ENCODE assay signal across 10 cellular contexts in genomic region chr6:27144740-27145079, GRCh38.
DNase-seq lines count a peak whose midpoint lies in the region; ATAC-seq and TF ChIP-seq lines count a peak whose summit lies in the region.
"Had no signal": no experiment of that assay in that cellular context is flagged by ENCODE, and none has a peak within 500 bp of the region (broad histone marks: within the 10 kb centered on the region; RNA-seq: fewer than 3 reads in every experiment).

No MANE protein-coding gene starts in this region.

- H3K4me3 ChIP-seq in Peyer's patch = peak overlapping the region; percentile 51 to 67 (median 60)
- peak overlapping the region; percentile 90 for H3K4me3 ChIP-seq in fibroblast of mammary gland (ENCODE audit: control insufficient read depth, low read depth, low read length)
- H3K4me3 ChIP-seq in thymus (ENCODE audit: low read length) = peak overlapping the region; percentile 89

- CTCF ChIA-PET in activated naive CD4-positive, alpha-beta T cell treated with anti-CD3 and anti-CD28 coated beads for 36 hours (lab: Charles Lee) = interaction anchor here (1.1 to 2.9 kb wide), 4 partner anchors 11 to 18 kb away, joined by 3 to 13 read pairs (median 3); a partner anchor contains a TSS

- WGBS in thymus = 19% methylated on average over 6 of the region's 6 CpGs

- H3K36me3 ChIP-seq in Peyer's patch (no peaks in the 10 kb centered on the region), thymus (ENCODE audit: control insufficient read depth, insufficient read depth) (no peaks in the 10 kb centered on the region)

- H3K9me3 Mint-ChIP-seq in activated naive CD4-positive, alpha-beta T cell treated with anti-CD3 and anti-CD28 coated beads for 36 hours = no peaks in the 10 kb centered on the region
- H3K9me3 Mint-ChIP-seq in activated naive CD4-positive, alpha-beta T cell treated with anti-CD3 and anti-CD28 coated beads, Interleukin-2, amount 50 U/mL, for 72 hours = no peaks in the 10 kb centered on the region

- no peak for DNase-seq in activated naive CD4-positive, alpha-beta T cell treated with anti-CD3 and anti-CD28 coated beads for 36 hours
- no peak for DNase-seq in activated naive CD4-positive, alpha-beta T cell treated with anti-CD3 and anti-CD28 coated beads, Interleukin-2, amount 50 U/mL, for 72 hours (ENCODE audit: low spot score in 2 of 2)
- no peak for DNase-seq in Peyer's patch
- DNase-seq in fibroblast of mammary gland (ENCODE audit: low read depth) = no peak
- no peak for DNase-seq in caudate nucleus (lab: John Stamatoyannopoulos, UW)
- DNase-seq in NCI-H446 (lab: John Stamatoyannopoulos, UW) = no peak
- DNase-seq: NCI-H2171; stimulated activated CD4-positive, alpha-beta T cell treated with anti-CD3 and anti-CD28 coated beads, Interleukin-4, amount 100 ng/mL, for 4 hours had no signal

- no peak overlapping the region for H3K27ac Mint-ChIP-seq in activated naive CD4-positive, alpha-beta T cell treated with anti-CD3 and anti-CD28 coated beads for 36 hours
- no peak overlapping the region for H3K27ac Mint-ChIP-seq in activated naive CD4-positive, alpha-beta T cell treated with anti-CD3 and anti-CD28 coated beads, Interleukin-2, amount 50 U/mL, for 72 hours

- H3K9me3 ChIP-seq in Peyer's patch = no peaks in the 10 kb centered on the region
- no peaks in the 10 kb centered on the region for H3K9me3 ChIP-seq in thymus (ENCODE audit: control insufficient read depth)

- intact Hi-C loops in activated naive CD4-positive, alpha-beta T cell treated with anti-CD3 and anti-CD28 coated beads for 36 hours (cut with micrococcal nuclease) = loop anchor here (5.0 kb wide), 1 partner anchor 1022 kb away; a partner anchor contains a TSS

- H3K4me3 Mint-ChIP-seq in activated naive CD4-positive, alpha-beta T cell treated with anti-CD3 and anti-CD28 coated beads for 36 hours = peak overlapping the region; percentile 48

- no peaks in the 10 kb centered on the region for H3K27me3 ChIP-seq in Peyer's patch
- H3K27me3 ChIP-seq in thymus (ENCODE audit: control insufficient read depth, insufficient read depth) = no peaks in the 10 kb centered on the region

- peaks cover 1% of the 10 kb centered on the region for H3K36me3 Mint-ChIP-seq in activated naive CD4-positive, alpha-beta T cell treated with anti-CD3 and anti-CD28 coated beads for 36 hours (ENCODE audit: low read depth)
- peaks cover 2 to 5% of the 10 kb centered on the region in 2 donors for H3K36me3 Mint-ChIP-seq in activated naive CD4-positive, alpha-beta T cell treated with anti-CD3 and anti-CD28 coated beads, Interleukin-2, amount 50 U/mL, for 72 hours

- peaks cover 0 to 18% (median 0%) of the 10 kb centered on the region in 4 donors for H3K4me1 ChIP-seq in Peyer's patch
- H3K4me1 ChIP-seq in thymus (ENCODE audit: control insufficient read depth, insufficient read depth, low read length) = peaks cover 14% of the 10 kb centered on the region

- no peak for ATAC-seq in activated naive CD4-positive, alpha-beta T cell treated with anti-CD3 and anti-CD28 coated beads, Interleukin-2, amount 50 U/mL, for 72 hours
- ATAC-seq in GM18858 (IDR thresholded peaks at IDR 0.05; ENCODE audit: unreplicated experiment) = no peak

- H3K27ac ChIP-seq in Peyer's patch (peak overlapping the region in 3 of 4 donors; percentile 93 to 95 (median 93)), thymus (ENCODE audit: low read depth) (peak overlapping the region; percentile 77), caudate nucleus (ENCODE audit: low read depth, low read length) (no peak overlapping the region)

- no peak for TF ChIP-seq CTCF in Peyer's patch (IDR thresholded peaks at IDR 0.05)
- no peak for TF ChIP-seq CTCF in fibroblast of mammary gland (conservative IDR thresholded peaks at IDR 0.05; ENCODE audit: control insufficient read depth, insufficient read depth, low read depth, low read length)

- TF ChIP-seq POLR2A in Peyer's patch (IDR thresholded peaks at IDR 0.05) = no peak

- no peaks in the 10 kb centered on the region for H3K27me3 Mint-ChIP-seq in activated naive CD4-positive, alpha-beta T cell treated with anti-CD3 and anti-CD28 coated beads for 36 hours (ENCODE audit: low read depth)

- peaks cover 25% of the 10 kb centered on the region for H3K4me1 Mint-ChIP-seq in activated naive CD4-positive, alpha-beta T cell treated with anti-CD3 and anti-CD28 coated beads for 36 hours (ENCODE audit: low read depth)
